ENCODE assay signal across 8 cellular contexts in genomic region chr3:115147329-115148141, GRCh38. TPM values are rescaled to one million over a fixed set of nuclear protein-coding genes. Genes with fewer than 3 reads are reported as not detected.
DNase-seq lines count a peak whose midpoint lies in the region; ATAC-seq, FAIRE-seq and TF ChIP-seq lines count a peak whose summit lies in the region.

No MANE protein-coding gene starts in this region.

- peak; percentile 46 to 95 for TF ChIP-seq EP300 in tibial nerve (IDR thresholded peaks at IDR 0.05)

- H3K27ac ChIP-seq in adrenal gland (peak overlapping the region; percentile 91 to 100 (median 99)), parathyroid adenoma (peak overlapping the region; percentile 87), tibial nerve (peak overlapping the region; percentile 98 to 100 (median 99))

- H3K4me1 ChIP-seq in adrenal gland (replicated peaks in 1 of 2) (peaks cover 6 to 27% of the 10 kb centered on the region in 2 donors), parathyroid adenoma (peaks cover 3% of the 10 kb centered on the region), tibial nerve (peaks cover 0 to 30% (median 11%) of the 10 kb centered on the region in 4 donors)

- peaks cover 7% of the 10 kb centered on the region for H3K79me2 ChIP-seq in parathyroid adenoma

- H3K9me3 ChIP-seq in adrenal gland (replicated peaks in 1 of 3) (no peaks in the 10 kb centered on the region), parathyroid adenoma (ENCODE audit: control insufficient read depth, low read length) (no peaks in the 10 kb centered on the region), tibial nerve (no peaks in the 10 kb centered on the region)

- peak overlapping the region; percentile 76 for H2AFZ ChIP-seq in parathyroid adenoma

- H3K4me2 ChIP-seq in parathyroid adenoma (ENCODE audit: low read length): peak overlapping the region; percentile 48

- ATAC-seq in HG02798 (IDR thresholded peaks at IDR 0.05; ENCODE audit: poor library complexity, unreplicated experiment): peak; percentile 83

- H3K27me3 ChIP-seq in adrenal gland (no peaks in the 10 kb centered on the region), parathyroid adenoma (ENCODE audit: control insufficient read depth, insufficient read depth, low read length) (no peaks in the 10 kb centered on the region), tibial nerve (no peaks in the 10 kb centered on the region)

- 1 to 2% (median 1%) methylated on average over 40 to 54 of the region's 54 CpGs for WGBS in adrenal gland, 4 donors
- 0 to 1% methylated on average over 44 to 54 of the region's 54 CpGs for WGBS in tibial nerve, 2 donors

- DNase-seq in GM12891 (ENCODE audit: insufficient read length, low spot score): peak; percentile 56
- DNase-seq in NCI-H1417 treated with DMSO at 0.1 percent for 48 hours (lab: John Stamatoyannopoulos, UW): peak; percentile 100
- DNase-seq in T follicular helper cell (ENCODE audit: low read depth): peak; percentile 96
- DNase-seq in adrenal gland: peak; percentile 99 to 100 (median 99)
- peak; percentile 98 for DNase-seq in cardiac septum (ENCODE audit: low spot score)
- DNase-seq in tibial nerve (ENCODE audit: low spot score in 2 of 2): peak; percentile 98 to 100

- intact Hi-C loops in adrenal gland (cut with DNase I): no loop called here
- intact Hi-C loops in cardiac septum (cut with DNase I): loop anchor here (2.0 to 10.0 kb wide), 2 partner anchors 47 to 763 kb away; no protein-coding TSS in a partner anchor

- peak overlapping the region; percentile 77 for H3K9ac ChIP-seq in parathyroid adenoma

- H3K36me3 ChIP-seq in adrenal gland (replicated peaks in 1 of 2) (no peaks in the 10 kb centered on the region), parathyroid adenoma (ENCODE audit: control insufficient read depth, insufficient read depth, low read length) (no peaks in the 10 kb centered on the region), tibial nerve (no peaks in the 10 kb centered on the region)

- no peak for TF ChIP-seq CTCF in adrenal gland (IDR thresholded peaks at IDR 0.05)
- TF ChIP-seq CTCF in parathyroid adenoma (IDR thresholded peaks at IDR 0.05): peak; percentile 22
- peak in 2 of 5 experiments; percentile 30 to 55 for TF ChIP-seq CTCF in tibial nerve (IDR thresholded peaks at IDR 0.05)

- FAIRE-seq in GM12891 (lab: Jason Lieb, UNC): peak; percentile 99

- H3K4me3 ChIP-seq in adrenal gland: peak overlapping the region in 3 of 4 donors; percentile 13 to 88 (median 30)
- peak overlapping the region; percentile 60 for H3K4me3 ChIP-seq in parathyroid adenoma (ENCODE audit: low read depth, low read length)
- peak overlapping the region; percentile 82 to 96 (median 95) for H3K4me3 ChIP-seq in tibial nerve

- TF ChIP-seq POLR2A in GM12891 (IDR thresholded peaks at IDR 0.05; ENCODE audit: low read depth, low read length): 0 out of 2 replicates have a peak, but pooled peaks have one; percentile 38
- peak; percentile 96 to 99 for TF ChIP-seq POLR2A in adrenal gland (IDR thresholded peaks at IDR 0.05)
- TF ChIP-seq POLR2A in tibial nerve (IDR thresholded peaks at IDR 0.05): peak; percentile 68 to 84

TF ChIP-seq in GM12891, 5 proteins besides CTCF, POLR2A, EP300 and RAD21:
- TF ChIP-seq TAF1 (IDR thresholded peaks at IDR 0.05; ENCODE audit: low read depth, low read length) (peak; percentile 53), PAX5 (IDR thresholded peaks at IDR 0.05; ENCODE audit: insufficient read depth, low read length, severe bottlenecking) (no peak), SPI1 (IDR thresholded peaks at IDR 0.05; ENCODE audit: low read depth, low read length) (0 out of 2 replicates have a peak, but pooled peaks have one; percentile 2), POLR2AphosphoS5 (IDR thresholded peaks at IDR 0.05; ENCODE audit: low read depth, low read length) (0 out of 2 replicates have a peak, but pooled peaks have one; percentile 51), POU2F2 (IDR thresholded peaks at IDR 0.05; ENCODE audit: low read depth, low read length) (no peak)

RNA-seq across cellular contexts. Expression of gene ZBTB20, which starts 0.4 kb away (rescaled TPM):
- polyA plus RNA-seq in GM12891 (2012; ENCODE audit: low read depth, missing spikeins): 1.6 TPM
- total RNA-seq in adrenal gland: 100 to 1,000 TPM in 7 of 8 donors, 10 to 100 TPM in 1; 72.0 to 167 (median 119) TPM
- polyA plus RNA-seq in adrenal gland: 10 to 100 TPM in 1 of 3 donors, 1 to 10 TPM in 2; 2.8 to 22.8 (median 3.6) TPM
- 84.2 TPM for total RNA-seq in cardiac septum
- total RNA-seq in tibial nerve: 100 to 1,000 TPM in 2 of 4 donors, 10 to 100 TPM in 2; 63.3 to 127 (median 102) TPM

Comparison
In these comparisons a context has a peak if more than half of its experiments do, and no peak if none do; other contexts are left out.
1. Peak in every context shown above with its lines: DNase-seq, ATAC-seq, H3K4me3 ChIP-seq and H3K27ac ChIP-seq.
2. POLR2A ChIP-seq: peak in every context shown above with its lines; median percentile 98 in adrenal gland; 76 in tibial nerve; 38 in GM12891.
3. H3K4me3 ChIP-seq: peak in every context shown above with its lines; median percentile 95 in tibial nerve; 60 in parathyroid adenoma; 30 in adrenal gland.